In genomic region chr1:47795102-47795501, GRCh38 we compare ENCODE assay signal across 6 cellular contexts.
"Had no signal": no experiment of that assay in that cellular context is flagged by ENCODE, and none has a peak within 500 bp of the region (broad histone marks: within the 10 kb centered on the region; RNA-seq: fewer than 3 reads in every experiment).

No MANE protein-coding gene starts in this region.

- DNase-seq: H9, HFFc6 had no signal

- H3K4me2 ChIP-seq: GM23338 had no signal

- ATAC-seq: GM23338, HCT116, HepG2 had no signal

- H2AFZ ChIP-seq: GM23338 had no signal

- H3K4me3 ChIP-seq: GM23338 had no signal

- H3K27ac ChIP-seq: HL-60 had no signal
